In the genomic region with DNA sequence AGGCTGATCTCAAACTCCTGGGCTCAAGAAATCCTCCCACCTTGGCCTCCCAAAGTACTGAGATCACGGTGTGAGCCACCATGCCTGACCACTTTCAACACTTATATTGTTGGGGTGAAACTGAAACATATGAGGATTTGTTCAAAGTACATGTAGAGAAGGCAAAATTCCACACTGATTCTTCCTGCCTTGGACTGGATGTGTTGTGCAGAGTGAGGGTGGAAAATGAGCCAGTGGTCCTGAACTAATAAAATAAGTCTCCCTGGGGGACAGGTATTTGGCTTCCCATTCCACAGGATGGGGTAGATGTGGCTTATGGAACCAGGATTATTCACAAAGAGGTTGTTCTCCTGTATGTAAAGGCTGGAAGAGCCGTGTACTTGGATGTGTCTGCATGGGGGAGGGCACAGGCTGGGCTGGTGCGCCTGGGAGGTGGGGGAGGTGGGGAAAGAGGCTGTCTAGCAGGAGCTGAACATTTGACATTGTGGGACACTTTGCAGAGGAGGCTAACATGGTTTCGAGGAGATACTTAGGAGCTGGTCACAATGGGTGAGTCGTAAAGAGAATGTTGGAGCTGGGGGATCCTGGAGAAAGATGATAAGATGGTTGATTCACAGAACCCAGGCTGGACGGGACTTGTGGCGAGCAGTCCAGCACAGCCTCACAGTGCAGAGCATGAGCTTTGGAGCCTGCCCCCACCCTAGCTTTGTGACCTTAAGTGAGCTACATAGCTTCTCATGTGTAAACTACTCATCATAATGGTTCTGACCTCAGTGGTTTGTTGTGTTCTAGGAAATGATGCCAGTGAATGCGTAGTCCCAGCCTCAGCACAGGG, we compare ENCODE assay signal across 22 cellular contexts. TPM values are rescaled to one million over a fixed set of nuclear protein-coding genes. Genes with fewer than 3 reads are reported as not detected.
DNase-seq lines count a peak whose midpoint lies in the region; ATAC-seq and TF ChIP-seq lines count a peak whose summit lies in the region.
"Had no signal": no experiment of that assay in that cellular context is flagged by ENCODE, and none has a peak within 500 bp of the region (broad histone marks: within the 10 kb centered on the region; RNA-seq: fewer than 3 reads in every experiment).

Gene TXNDC2, plus strand, starts transcription at position 804 of the 835 bp plus-strand sequence. CDS start 708 bp downstream, outside the sequence.

- H3K9me3 Mint-ChIP-seq in activated CD8-positive, alpha-beta memory T cell treated with anti-CD3 and anti-CD28 coated beads, Interleukin-2, amount 10 ng/mL, durations not matched to agents 7 days and 5 days (ENCODE audit: low read depth): no peaks in the 10 kb centered on the region
- H3K9me3 Mint-ChIP-seq in activated T-helper 2 cell treated with anti-CD3 and anti-CD28 coated beads, Interferon-gamma antibody, Interleukin-2, Interleukin-4, amounts not matched to agents 10 μg/mL and 5 μg/mL and 100 μg/mL, durations not matched to agents 14 hours and 24 hours and 36 hours: peaks cover 3% of the 10 kb centered on the region
- H3K9me3 Mint-ChIP-seq in activated naive CD4-positive, alpha-beta T cell treated with anti-CD3 and anti-CD28 coated beads for 36 hours: no peaks in the 10 kb centered on the region
- H3K9me3 Mint-ChIP-seq: CD8-positive, alpha-beta T cell; GM23338 had no signal

- H3K36me3 ChIP-seq in body of pancreas (replicated peaks in 1 of 2; ENCODE audit: insufficient read depth in 1 of 2, low read depth in 2 of 2): no peaks in the 10 kb centered on the region
- H3K36me3 ChIP-seq: BLaER1, MG63, Peyer's patch had no signal

- peak within 1 kb of the TSS; percentile 59 for H3K27ac Mint-ChIP-seq in activated CD8-positive, alpha-beta memory T cell treated with anti-CD3 and anti-CD28 coated beads, Interleukin-2, amount 10 ng/mL, durations not matched to agents 7 days and 5 days
- peak within 1 kb of the TSS; percentile 80 for H3K27ac Mint-ChIP-seq in activated T-helper 2 cell treated with anti-CD3 and anti-CD28 coated beads, Interferon-gamma antibody, Interleukin-2, Interleukin-4, amounts not matched to agents 10 μg/mL and 5 μg/mL and 100 μg/mL, durations not matched to agents 14 hours and 24 hours and 36 hours
- no peak within 1 kb of the TSS for H3K27ac Mint-ChIP-seq in activated naive CD4-positive, alpha-beta T cell treated with anti-CD3 and anti-CD28 coated beads for 36 hours
- H3K27ac Mint-ChIP-seq: CD8-positive, alpha-beta T cell; GM23338 had no signal

- CTCF ChIA-PET in activated CD8-positive, alpha-beta memory T cell treated with anti-CD3 and anti-CD28 coated beads, Interleukin-2, amount 10 ng/mL, durations not matched to agents 7 days and 5 days (lab: Charles Lee): interaction anchor here (1.3 kb wide), 1 partner anchor 9 kb away, joined by 3 read pairs; no protein-coding TSS in a partner anchor
- CTCF ChIA-PET in activated naive CD4-positive, alpha-beta T cell treated with anti-CD3 and anti-CD28 coated beads for 36 hours (lab: Charles Lee): interaction anchor here (0.7 to 0.8 kb wide), 2 partner anchors 67 to 329 kb away, joined by 3 read pairs; no protein-coding TSS in a partner anchor

- no peaks in the 10 kb centered on the region for H3K27me3 ChIP-seq in body of pancreas
- H3K27me3 ChIP-seq: BLaER1, MG63, Peyer's patch had no signal

- peak; percentile 43 for DNase-seq in activated CD8-positive, alpha-beta memory T cell treated with anti-CD3 and anti-CD28 coated beads, Interleukin-2, amount 10 ng/mL, durations not matched to agents 7 days and 5 days
- no peak for DNase-seq in activated CD8-positive, alpha-beta memory T cell treated with anti-CD3 and anti-CD28 coated beads, Interleukin-2, amount 50 U/mL, for 48 hours
- no peak for DNase-seq in activated T-helper 2 cell treated with anti-CD3 and anti-CD28 coated beads, Interferon-gamma antibody, Interleukin-2, Interleukin-4, amounts not matched to agents 10 μg/mL and 5 μg/mL and 100 μg/mL, durations not matched to agents 14 hours and 24 hours and 36 hours (ENCODE audit: low spot score)
- DNase-seq in fibroblast of mammary gland (ENCODE audit: low read depth): peak; percentile 25
- DNase-seq in stimulated activated naive CD8-positive, alpha-beta T cell treated with anti-CD3 and anti-CD28 coated beads, Interleukin-15, Interleukin-2, amounts not matched to agents 100 U/mL and 50 U/mL, for 24 hours: no peak
- DNase-seq in activated naive CD4-positive, alpha-beta T cell treated with anti-CD3 and anti-CD28 coated beads for 36 hours: no peak
- DNase-seq in KBM-7: no peak
- DNase-seq in body of pancreas: no peak
- DNase-seq: CD8-positive, alpha-beta T cell; DND-41; Karpas-422; MG63; NCI-H1092; NCI-H146; NCI-H2081 treated with DMSO at 0.1 percent for 48 hours; NCI-H510A treated with DMSO at 0.1 percent for 48 hours; Peyer's patch had no signal

- H3K4me1 ChIP-seq in body of pancreas: no peaks in the 10 kb centered on the region
- H3K4me1 ChIP-seq: BLaER1, Peyer's patch had no signal

- in situ Hi-C loops in KBM-7 (cut with MboI; ENCODE audit: low pct_unique_long_range_greater_than_20kb, low sequenced_read_pairs): no loop called here

- H3K4me1 Mint-ChIP-seq in activated CD8-positive, alpha-beta memory T cell treated with anti-CD3 and anti-CD28 coated beads, Interleukin-2, amount 10 ng/mL, durations not matched to agents 7 days and 5 days: peaks cover 12% of the 10 kb centered on the region
- H3K4me1 Mint-ChIP-seq in activated T-helper 2 cell treated with anti-CD3 and anti-CD28 coated beads, Interferon-gamma antibody, Interleukin-2, Interleukin-4, amounts not matched to agents 10 μg/mL and 5 μg/mL and 100 μg/mL, durations not matched to agents 14 hours and 24 hours and 36 hours (ENCODE audit: low read depth): peaks cover 13% of the 10 kb centered on the region
- H3K4me1 Mint-ChIP-seq in activated naive CD4-positive, alpha-beta T cell treated with anti-CD3 and anti-CD28 coated beads for 36 hours (ENCODE audit: low read depth): no peaks in the 10 kb centered on the region
- H3K4me1 Mint-ChIP-seq: GM23338 had no signal

- peaks cover 3% of the 10 kb centered on the region for H3K27me3 Mint-ChIP-seq in activated CD8-positive, alpha-beta memory T cell treated with anti-CD3 and anti-CD28 coated beads, Interleukin-2, amount 10 ng/mL, durations not matched to agents 7 days and 5 days
- no peaks in the 10 kb centered on the region for H3K27me3 Mint-ChIP-seq in activated T-helper 2 cell treated with anti-CD3 and anti-CD28 coated beads, Interferon-gamma antibody, Interleukin-2, Interleukin-4, amounts not matched to agents 10 μg/mL and 5 μg/mL and 100 μg/mL, durations not matched to agents 14 hours and 24 hours and 36 hours (ENCODE audit: low read depth)
- H3K27me3 Mint-ChIP-seq in activated naive CD4-positive, alpha-beta T cell treated with anti-CD3 and anti-CD28 coated beads for 36 hours (ENCODE audit: low read depth): no peaks in the 10 kb centered on the region

- TF ChIP-seq CTCF in fibroblast of mammary gland (conservative IDR thresholded peaks at IDR 0.05; ENCODE audit: control insufficient read depth, insufficient read depth, low read depth, low read length) (no peak), body of pancreas (IDR thresholded peaks at IDR 0.05) (no peak)

- 84 to 86% methylated on average over 8 of the region's 8 CpGs for WGBS in body of pancreas, 2 donors

- no peak within 1 kb of the TSS for H3K4me3 Mint-ChIP-seq in activated CD8-positive, alpha-beta memory T cell treated with anti-CD3 and anti-CD28 coated beads, Interleukin-2, amount 10 ng/mL, durations not matched to agents 7 days and 5 days
- H3K4me3 Mint-ChIP-seq in activated T-helper 2 cell treated with anti-CD3 and anti-CD28 coated beads, Interferon-gamma antibody, Interleukin-2, Interleukin-4, amounts not matched to agents 10 μg/mL and 5 μg/mL and 100 μg/mL, durations not matched to agents 14 hours and 24 hours and 36 hours (ENCODE audit: low read depth): no peak within 1 kb of the TSS
- no peak within 1 kb of the TSS for H3K4me3 Mint-ChIP-seq in activated naive CD4-positive, alpha-beta T cell treated with anti-CD3 and anti-CD28 coated beads for 36 hours
- H3K4me3 Mint-ChIP-seq: CD8-positive, alpha-beta T cell; GM23338 had no signal

- no peak within 1 kb of the TSS for H3K4me3 ChIP-seq in fibroblast of mammary gland (ENCODE audit: control insufficient read depth, low read depth, low read length)
- H3K4me3 ChIP-seq in body of pancreas: no peak within 1 kb of the TSS
- H3K4me3 ChIP-seq: BLaER1, GM12878, GM23338, MG63, Peyer's patch had no signal

- H3K27ac ChIP-seq in body of pancreas: no peak within 1 kb of the TSS
- H3K27ac ChIP-seq: BLaER1, Peyer's patch had no signal

- TF ChIP-seq POLR2A in body of pancreas (IDR thresholded peaks at IDR 0.05): no peak

- peak; percentile 73 for ATAC-seq in activated CD8-positive, alpha-beta memory T cell treated with anti-CD3 and anti-CD28 coated beads, Interleukin-2, amount 10 ng/mL, durations not matched to agents 7 days and 5 days
- ATAC-seq in stimulated activated naive CD8-positive, alpha-beta T cell treated with anti-CD3 and anti-CD28 coated beads, Interleukin-15, Interleukin-2, amounts not matched to agents 100 U/mL and 50 U/mL, for 24 hours: peak; percentile 57
- no peak for ATAC-seq in body of pancreas
- ATAC-seq: CD8-positive, alpha-beta T cell; GM12878; GM23338; HCT116; Right ventricle myocardium inferior had no signal

- intact Hi-C loops in activated T-helper 2 cell treated with anti-CD3 and anti-CD28 coated beads, Interferon-gamma antibody, Interleukin-2, Interleukin-4, amounts not matched to agents 10 μg/mL and 5 μg/mL and 100 μg/mL, durations not matched to agents 14 hours and 24 hours and 36 hours (cut with micrococcal nuclease): no loop called here
- intact Hi-C loops in activated naive CD4-positive, alpha-beta T cell treated with anti-CD3 and anti-CD28 coated beads for 36 hours (cut with micrococcal nuclease): no loop called here
- intact Hi-C loops in body of pancreas (cut with DNase I): no loop called here

- peaks cover 1% of the 10 kb centered on the region for H3K36me3 Mint-ChIP-seq in activated CD8-positive, alpha-beta memory T cell treated with anti-CD3 and anti-CD28 coated beads, Interleukin-2, amount 10 ng/mL, durations not matched to agents 7 days and 5 days
- no peaks in the 10 kb centered on the region for H3K36me3 Mint-ChIP-seq in activated T-helper 2 cell treated with anti-CD3 and anti-CD28 coated beads, Interferon-gamma antibody, Interleukin-2, Interleukin-4, amounts not matched to agents 10 μg/mL and 5 μg/mL and 100 μg/mL, durations not matched to agents 14 hours and 24 hours and 36 hours (ENCODE audit: low read depth)
- no peaks in the 10 kb centered on the region for H3K36me3 Mint-ChIP-seq in activated naive CD4-positive, alpha-beta T cell treated with anti-CD3 and anti-CD28 coated beads for 36 hours (ENCODE audit: low read depth)
- H3K36me3 Mint-ChIP-seq: CD8-positive, alpha-beta T cell had no signal

- H3K9me3 ChIP-seq in body of pancreas: no peaks in the 10 kb centered on the region
- H3K9me3 ChIP-seq: BLaER1, MG63, Peyer's patch had no signal

RNA-seq across cellular contexts. Expression of gene TXNDC2, which starts in this region (rescaled TPM):
- not detected for total RNA-seq in activated CD8-positive, alpha-beta memory T cell treated with anti-CD3 and anti-CD28 coated beads, Interleukin-2, amount 10 ng/mL, durations not matched to agents 7 days and 5 days
- 0.21 and 0.39 TPM in 2 replicates for total RNA-seq in activated T-helper 2 cell treated with anti-CD3 and anti-CD28 coated beads, Interferon-gamma antibody, Interleukin-2, Interleukin-4, amounts not matched to agents 10 μg/mL and 5 μg/mL and 100 μg/mL, durations not matched to agents 14 hours and 24 hours and 36 hours
- not detected for total RNA-seq in activated naive CD4-positive, alpha-beta T cell treated with anti-CD3 and anti-CD28 coated beads for 36 hours
- total RNA-seq in body of pancreas: not detected
- total RNA-seq: CD8-positive, alpha-beta T cell; GM23338; Peyer's patch; Right ventricle myocardium inferior had no signal

Comparison
In these comparisons a context has a peak if more than half of its experiments do, and no peak if none do; other contexts are left out.
1. Peak in DNase-seq and ATAC-seq in activated CD8-positive, alpha-beta memory T cell treated with anti-CD3 and anti-CD28 coated beads, Interleukin-2, amount 10 ng/mL, durations not matched to agents 7 days and 5 days; RNA of the gene not detected or under 1 TPM.